ENCODE assay signal across 8 cellular contexts in genomic region chr7:55074008-55074499, GRCh38. TPM values are rescaled to one million over a fixed set of nuclear protein-coding genes. Genes with fewer than 3 reads are reported as not detected.
DNase-seq lines count a peak whose midpoint lies in the region; ATAC-seq, FAIRE-seq and TF ChIP-seq lines count a peak whose summit lies in the region.

No MANE protein-coding gene starts in this region.

- TF ChIP-seq CTCF in natural killer cell (IDR thresholded peaks at IDR 0.05) (no peak), D721Med (IDR thresholded peaks at IDR 0.05; ENCODE audit: insufficient read depth, missing control alignments) (no peak)

- peak overlapping the region; percentile 16 for H3K27ac ChIP-seq in CD4-positive, alpha-beta memory T cell (ENCODE audit: low read depth, low read length)

- H3K36me3 Mint-ChIP-seq in CD4-positive, alpha-beta memory T cell = no peaks in the 10 kb centered on the region
- no peaks in the 10 kb centered on the region for H3K36me3 Mint-ChIP-seq in natural killer cell

- H3K27me3 ChIP-seq in CD4-positive, alpha-beta memory T cell (ENCODE audit: insufficient read depth, low read length) = no peaks in the 10 kb centered on the region

- H3K4me1 Mint-ChIP-seq in CD4-positive, alpha-beta memory T cell = peaks cover 11 to 19% (median 13%) of the 10 kb centered on the region in 4 donors
- H3K4me1 Mint-ChIP-seq in natural killer cell = peaks cover 9 to 16% of the 10 kb centered on the region in 2 donors

- peak overlapping the region; percentile 54 to 97 (median 92) for H3K27ac Mint-ChIP-seq in CD4-positive, alpha-beta memory T cell
- peak overlapping the region; percentile 91 to 96 for H3K27ac Mint-ChIP-seq in natural killer cell

- no peak for FAIRE-seq in D721Med (lab: Jason Lieb, UNC)

- no peaks in the 10 kb centered on the region for H3K9me3 Mint-ChIP-seq in CD4-positive, alpha-beta memory T cell
- no peaks in the 10 kb centered on the region for H3K9me3 Mint-ChIP-seq in natural killer cell

- peak overlapping the region in 1 of 2 donors; percentile 10 for H3K4me3 ChIP-seq in CD4-positive, alpha-beta memory T cell (ENCODE audit: low read length in 2 of 2)

- intact Hi-C loops in CD4-positive, alpha-beta memory T cell (cut with micrococcal nuclease) = no loop called here
- intact Hi-C loops in natural killer cell (cut with micrococcal nuclease) = no loop called here

- ATAC-seq in GM19324 (IDR thresholded peaks at IDR 0.05; ENCODE audit: low FRiP score, unreplicated experiment) (peak; percentile 90), HG03175 (IDR thresholded peaks at IDR 0.05; ENCODE audit: unreplicated experiment) (peak; percentile 88), natural killer cell (peak; percentile 87 to 93 (median 88))

- CTCF ChIA-PET in CD4-positive, alpha-beta memory T cell (lab: Charles Lee; ENCODE audit: partially characterized antibody) = no interaction called here

- H3K4me1 ChIP-seq in CD4-positive, alpha-beta memory T cell (ENCODE audit: insufficient read depth, low read length) = peaks cover 21% of the 10 kb centered on the region

- peak overlapping the region; percentile 65 to 89 (median 78) for H3K4me3 Mint-ChIP-seq in CD4-positive, alpha-beta memory T cell
- H3K4me3 Mint-ChIP-seq in natural killer cell = peak overlapping the region; percentile 72

- no peaks in the 10 kb centered on the region for H3K9me3 ChIP-seq in CD4-positive, alpha-beta memory T cell (ENCODE audit: control insufficient read depth in 1 of 2, low read length in 2 of 2)

- H3K27me3 Mint-ChIP-seq in CD4-positive, alpha-beta memory T cell = peaks cover 2 to 6% of the 10 kb centered on the region in 2 donors
- peaks cover 5 to 14% of the 10 kb centered on the region in 2 donors for H3K27me3 Mint-ChIP-seq in natural killer cell (ENCODE audit: low read depth in 2 of 2)

- peak; percentile 45 to 75 (median 62) for DNase-seq in CD4-positive, alpha-beta memory T cell
- DNase-seq in SW480 (ENCODE audit: low spot score) (peak; percentile 98), dermis blood vessel endothelial cell (peak; percentile 43), natural killer cell (peak; percentile 32), NCI-H2171 (lab: John Stamatoyannopoulos, UW) (no peak), D721Med (ENCODE audit: insufficient read length, low spot score) (no peak)

- no peaks in the 10 kb centered on the region for H3K36me3 ChIP-seq in CD4-positive, alpha-beta memory T cell (ENCODE audit: insufficient read depth, low read length)

- POLR2A ChIA-PET in CD4-positive, alpha-beta memory T cell (lab: Charles Lee; ENCODE audit: partially characterized antibody) = no interaction called here

RNA-seq across cellular contexts. Expression of gene EGFR, which starts 55.2 kb away (rescaled TPM):
- total RNA-seq in CD4-positive, alpha-beta memory T cell = not detected
- polyA plus RNA-seq in CD4-positive, alpha-beta memory T cell = not detected
- total RNA-seq in dermis blood vessel endothelial cell (0.56 and 0.85 TPM in 2 replicates), natural killer cell (not detected)

Comparison
In these comparisons a context has a peak if more than half of its experiments do, and no peak if none do; other contexts are left out.
1. DNase-seq: peak in CD4-positive, alpha-beta memory T cell (5 of 5), SW480 (single experiment), dermis blood vessel endothelial cell (single experiment) and natural killer cell (single experiment); none in NCI-H2171 (single experiment) and D721Med (single experiment).
2. Peak in every context shown above with its lines, with median percentiles within 50 percentile points of each other: ATAC-seq.